ENCODE assay signal across 13 cellular contexts in the genomic region with DNA sequence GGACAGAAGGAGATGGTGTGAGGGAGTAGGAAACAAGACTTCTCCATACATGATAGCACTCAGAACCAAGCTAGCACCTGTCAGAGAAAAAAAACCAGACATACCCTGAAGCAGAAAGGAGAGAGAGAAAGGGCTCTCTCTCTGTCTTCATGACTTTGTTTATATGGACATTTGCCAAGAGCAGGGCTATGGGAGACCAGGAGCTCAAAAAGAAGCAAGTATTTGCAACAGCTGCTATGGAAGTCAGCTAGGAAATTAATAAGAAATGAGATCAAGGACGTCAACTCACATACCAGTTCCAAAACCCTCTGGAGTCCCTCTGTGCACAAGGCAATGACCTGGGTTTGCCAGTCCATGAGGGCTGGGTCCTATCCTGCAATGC.
DNase-seq lines count a peak whose midpoint lies in the region; ATAC-seq and TF ChIP-seq lines count a peak whose summit lies in the region.
"Had no signal": no experiment of that assay in that cellular context is flagged by ENCODE, and none has a peak within 500 bp of the region (broad histone marks: within the 10 kb centered on the region; RNA-seq: fewer than 3 reads in every experiment).

No MANE protein-coding gene starts in this region.

- no peak for ATAC-seq in central memory CD8-positive, alpha-beta T cell (replicated peaks; ENCODE audit: extremely low read depth, poor library complexity, severe bottlenecking)
- no peak for ATAC-seq in HG02678 (IDR thresholded peaks at IDR 0.05; ENCODE audit: unreplicated experiment)

- CTCF ChIA-PET in MCF 10A (lab: Yijun Ruan, JAX) = interaction anchor here (2.1 kb wide), 1 partner anchor 8 kb away, joined by 6 read pairs; no protein-coding TSS in a partner anchor
- CTCF ChIA-PET in mammary epithelial cell (lab: Charles Lee; ENCODE audit: low non-redundant PET) = no interaction called here

- H3K27ac ChIP-seq in mammary epithelial cell (ENCODE audit: insufficient read depth, low read depth, low read length) (no peak overlapping the region), KOPT-K1 (ENCODE audit: low read depth, low read length, poor library complexity, severe bottlenecking) (peak overlapping the region; percentile 60), suprapubic skin (peak overlapping the region; percentile 52), colonic mucosa (no peak overlapping the region)
- H3K27ac ChIP-seq: VCaP had no signal

- 100% methylated on average over 1 of the region's 1 CpG for WGBS in mammary epithelial cell (ENCODE audit: low coverage, missing lambda C conversion rate)
- WGBS in suprapubic skin = 71% methylated on average over 1 of the region's 1 CpG

- H3K9me3 ChIP-seq in mammary epithelial cell (replicated peaks; ENCODE audit: insufficient read depth, low read length) = no peaks in the 10 kb centered on the region
- no peaks in the 10 kb centered on the region for H3K9me3 ChIP-seq in KOPT-K1 (ENCODE audit: insufficient read depth, low read length, poor library complexity, severe bottlenecking)
- H3K9me3 ChIP-seq in suprapubic skin = no peaks in the 10 kb centered on the region
- H3K9me3 ChIP-seq in colonic mucosa = no peaks in the 10 kb centered on the region

- H3K4me3 ChIP-seq in mammary epithelial cell (replicated peaks in 1 of 3; ENCODE audit: insufficient read depth in 1 of 3, low read depth in 2 of 3, low read length in 3 of 3) = no peak overlapping the region
- no peak overlapping the region for H3K4me3 ChIP-seq in suprapubic skin
- H3K4me3 ChIP-seq in colonic mucosa = no peak overlapping the region
- H3K4me3 ChIP-seq: skin epidermis had no signal

- peak overlapping the region; percentile 3 for H3K27ac Mint-ChIP-seq in MCF 10A (ENCODE audit: low read depth, unreplicated experiment)
- H3K27ac Mint-ChIP-seq in central memory CD8-positive, alpha-beta T cell (ENCODE audit: low read depth) = peak overlapping the region; percentile 61
- H3K27ac Mint-ChIP-seq: B cell had no signal

- no peak overlapping the region for H3K4me2 ChIP-seq in mammary epithelial cell (ENCODE audit: insufficient read depth, low read depth, low read length)

- H3K27me3 ChIP-seq in mammary epithelial cell (ENCODE audit: insufficient read depth, low read length) = no peaks in the 10 kb centered on the region
- H3K27me3 ChIP-seq in suprapubic skin = no peaks in the 10 kb centered on the region
- no peaks in the 10 kb centered on the region for H3K27me3 ChIP-seq in colonic mucosa

- peaks cover 20% of the 10 kb centered on the region for H3K4me1 Mint-ChIP-seq in MCF 10A (ENCODE audit: insufficient read depth, unreplicated experiment)
- H3K4me1 Mint-ChIP-seq in central memory CD8-positive, alpha-beta T cell = peaks cover 75% of the 10 kb centered on the region

- no peaks in the 10 kb centered on the region for H3K9me3 Mint-ChIP-seq in MCF 10A (ENCODE audit: unreplicated experiment)
- H3K9me3 Mint-ChIP-seq in central memory CD8-positive, alpha-beta T cell = no peaks in the 10 kb centered on the region
- H3K9me3 Mint-ChIP-seq: naive thymus-derived CD4-positive, alpha-beta T cell had no signal

- no peaks in the 10 kb centered on the region for H3K79me2 ChIP-seq in mammary epithelial cell (ENCODE audit: insufficient read depth, low read length)

- dilution Hi-C loops in mammary epithelial cell (cut with HindIII; ENCODE audit: low sequenced_read_pairs) = no loop called here

- no peak for TF ChIP-seq EP300 in suprapubic skin (IDR thresholded peaks at IDR 0.05)

- in situ Hi-C loops in mammary epithelial cell (cut with MboI; ENCODE audit: low sequenced_read_pairs in 2 of 2) = no loop called here

- TF ChIP-seq CTCF in MCF 10A (IDR thresholded peaks at IDR 0.05; ENCODE audit: unreplicated experiment) (no peak), mammary epithelial cell (conservative IDR thresholded peaks at IDR 0.05 in 1 of 2, IDR thresholded peaks at IDR 0.05 in 1 of 2; ENCODE audit: extremely low read depth in 1 of 2, insufficient read depth in 1 of 2, low read depth in 1 of 2, low read length in 2 of 2) (no peak), suprapubic skin (IDR thresholded peaks at IDR 0.05) (no peak), colonic mucosa (IDR thresholded peaks at IDR 0.05) (no peak)

- no peak for TF ChIP-seq POLR2A in suprapubic skin (IDR thresholded peaks at IDR 0.05)

- no peaks in the 10 kb centered on the region for H3K27me3 Mint-ChIP-seq in MCF 10A (ENCODE audit: insufficient read depth, unreplicated experiment)
- H3K27me3 Mint-ChIP-seq in central memory CD8-positive, alpha-beta T cell = no peaks in the 10 kb centered on the region
- H3K27me3 Mint-ChIP-seq: B cell; naive thymus-derived CD4-positive, alpha-beta T cell had no signal

- H3K9ac ChIP-seq in mammary epithelial cell (ENCODE audit: insufficient read depth, low read length) = no peak overlapping the region
- H3K9ac ChIP-seq in colonic mucosa (ENCODE audit: low read depth in 2 of 2, low read length in 2 of 2) = no peak overlapping the region

- no peaks in the 10 kb centered on the region for H3K36me3 ChIP-seq in mammary epithelial cell (ENCODE audit: insufficient read depth, low read length)
- H3K36me3 ChIP-seq in KOPT-K1 (ENCODE audit: insufficient read depth, low read length) = no peaks in the 10 kb centered on the region
- no peaks in the 10 kb centered on the region for H3K36me3 ChIP-seq in suprapubic skin
- no peaks in the 10 kb centered on the region for H3K36me3 ChIP-seq in colonic mucosa

- POLR2A ChIA-PET in MCF 10A (lab: Yijun Ruan, JAX) = interaction anchor here (0.7 to 2.0 kb wide), 3 partner anchors 8 to 110 kb away, joined by 3 to 12 read pairs (median 4); no protein-coding TSS in a partner anchor

- peaks cover 5% of the 10 kb centered on the region for H3K4me1 ChIP-seq in mammary epithelial cell (ENCODE audit: insufficient read depth, low read length)
- H3K4me1 ChIP-seq in suprapubic skin = peaks cover 28% of the 10 kb centered on the region
- peaks cover 19% of the 10 kb centered on the region for H3K4me1 ChIP-seq in colonic mucosa

- H3K4me3 Mint-ChIP-seq in MCF 10A (ENCODE audit: unreplicated experiment) = no peak overlapping the region
- peak overlapping the region; percentile 74 for H3K4me3 Mint-ChIP-seq in central memory CD8-positive, alpha-beta T cell

- H4K20me1 ChIP-seq in mammary epithelial cell (ENCODE audit: insufficient read depth, low read length) = no peaks in the 10 kb centered on the region

- no peak for DNase-seq in MCF 10A (ENCODE audit: unreplicated experiment)
- DNase-seq in mammary epithelial cell = no peak
- no peak for DNase-seq in central memory CD8-positive, alpha-beta T cell (ENCODE audit: low spot score in 2 of 2)
- DNase-seq in suprapubic skin (ENCODE audit: low spot score in 2 of 2) = no peak
- DNase-seq in NCI-H1105 treated with DMSO at 0.1 percent for 48 hours (lab: John Stamatoyannopoulos, UW) = no peak
- no peak for DNase-seq in colonic mucosa
- DNase-seq: naive thymus-derived CD4-positive, alpha-beta T cell; NCI-H2171 had no signal

- H2AFZ ChIP-seq in mammary epithelial cell (ENCODE audit: low read depth, low read length) = no peak overlapping the region

- H3K36me3 Mint-ChIP-seq in MCF 10A (ENCODE audit: insufficient read depth, unreplicated experiment) = peaks cover 12% of the 10 kb centered on the region
- peaks cover 13% of the 10 kb centered on the region for H3K36me3 Mint-ChIP-seq in central memory CD8-positive, alpha-beta T cell (ENCODE audit: insufficient read depth)

- BruUV-seq in MCF 10A (replicated peaks; lab: Mats Ljungman, UMichigan) (no TSS peak), mammary epithelial cell (replicated peaks; lab: Mats Ljungman, UMichigan) (no TSS peak)

- intact Hi-C loops in MCF 10A (cut with micrococcal nuclease) = no loop called here
- intact Hi-C loops in mammary epithelial cell (cut with micrococcal nuclease) = no loop called here
- intact Hi-C loops in colonic mucosa (cut with DNase I) = no loop called here

Comparison
In these comparisons a context has a peak if more than half of its experiments do, and no peak if none do; other contexts are left out.
1. H3K27ac ChIP-seq: peak in KOPT-K1 (single experiment) and suprapubic skin (single experiment); none in mammary epithelial cell (single experiment) and colonic mucosa (single experiment).